11 cellular contexts compared by ENCODE assay signal in genomic region chr17:41928693-41929251, GRCh38. TPM values are rescaled to one million over a fixed set of nuclear protein-coding genes. Genes with fewer than 3 reads are reported as not detected.
DNase-seq lines count a peak whose midpoint lies in the region; ATAC-seq and TF ChIP-seq lines count a peak whose summit lies in the region.
"Had no signal": no experiment of that assay in that cellular context is flagged by ENCODE, and none has a peak within 500 bp of the region (broad histone marks: within the 10 kb centered on the region; RNA-seq: fewer than 3 reads in every experiment).

No MANE protein-coding gene starts in this region.

- no TSS peak for BruUV-seq in PC-9 (replicated peaks; lab: Mats Ljungman, UMichigan)

- CTCF ChIA-PET in PC-9 (lab: Charles Lee): no interaction called here

- H3K4me2 ChIP-seq in PC-9: peak overlapping the region; percentile 87

- peaks cover 27% of the 10 kb centered on the region for H3K4me1 ChIP-seq in PC-9 (replicated peaks; ENCODE audit: insufficient read depth)

- H3K27me3 ChIP-seq in PC-9 (ENCODE audit: insufficient read depth, low read depth): no peaks in the 10 kb centered on the region

- no peak overlapping the region for H3K4me3 ChIP-seq in PC-9
- H3K4me3 ChIP-seq: skin epidermis had no signal

- no peaks in the 10 kb centered on the region for H3K36me3 Mint-ChIP-seq in natural killer cell treated with Interleukin-12 subunit alpha and Interleukin-12 subunit beta and Interleukin-15 and Interleukin-18, amount 100 ng/mL, for 72 hours
- H3K36me3 Mint-ChIP-seq in natural killer cell: no peaks in the 10 kb centered on the region
- peaks cover 11% of the 10 kb centered on the region for H3K36me3 Mint-ChIP-seq in effector memory CD8-positive, alpha-beta T cell (ENCODE audit: insufficient read depth)
- H3K36me3 Mint-ChIP-seq in type B pancreatic cell: no peaks in the 10 kb centered on the region

- H3K79me2 ChIP-seq in PC-9 (ENCODE audit: low read depth): no peaks in the 10 kb centered on the region

- peaks cover 9% of the 10 kb centered on the region; the same call in 1 of the 2 replicates for H3F3A ChIP-seq in PC-9 (ENCODE audit: insufficient read depth, low read depth)

- no peaks in the 10 kb centered on the region for H4K20me1 ChIP-seq in PC-9 (ENCODE audit: insufficient read depth)

- H3K36me3 ChIP-seq in PC-9 (ENCODE audit: low read depth): no peaks in the 10 kb centered on the region

- H3K27me3 Mint-ChIP-seq in natural killer cell treated with Interleukin-12 subunit alpha and Interleukin-12 subunit beta and Interleukin-15 and Interleukin-18, amount 100 ng/mL, for 72 hours: no peaks in the 10 kb centered on the region
- H3K27me3 Mint-ChIP-seq in natural killer cell (ENCODE audit: low read depth in 2 of 2): no peaks in the 10 kb centered on the region
- no peaks in the 10 kb centered on the region for H3K27me3 Mint-ChIP-seq in effector memory CD8-positive, alpha-beta T cell
- H3K27me3 Mint-ChIP-seq in type B pancreatic cell: no peaks in the 10 kb centered on the region

- H3K4me1 Mint-ChIP-seq in natural killer cell treated with Interleukin-12 subunit alpha and Interleukin-12 subunit beta and Interleukin-15 and Interleukin-18, amount 100 ng/mL, for 72 hours (ENCODE audit: low read depth in 2 of 2): peaks cover 19 to 27% of the 10 kb centered on the region in 2 donors
- H3K4me1 Mint-ChIP-seq in natural killer cell: peaks cover 18 to 24% of the 10 kb centered on the region in 2 donors
- H3K4me1 Mint-ChIP-seq in effector memory CD8-positive, alpha-beta T cell (ENCODE audit: low read depth in 2 of 2): peaks cover 12 to 18% of the 10 kb centered on the region in 2 donors
- peaks cover 16% of the 10 kb centered on the region for H3K4me1 Mint-ChIP-seq in type B pancreatic cell (ENCODE audit: unreplicated experiment)

- H3K27ac Mint-ChIP-seq in natural killer cell treated with Interleukin-12 subunit alpha and Interleukin-12 subunit beta and Interleukin-15 and Interleukin-18, amount 100 ng/mL, for 72 hours: peak overlapping the region; percentile 81 to 96
- H3K27ac Mint-ChIP-seq in natural killer cell: peak overlapping the region in 1 of 2 donors; percentile 97
- peak overlapping the region; percentile 91 to 93 for H3K27ac Mint-ChIP-seq in effector memory CD8-positive, alpha-beta T cell
- peak overlapping the region; percentile 96 for H3K27ac Mint-ChIP-seq in type B pancreatic cell

- no peak for ATAC-seq in natural killer cell treated with Interleukin-12 subunit alpha and Interleukin-12 subunit beta and Interleukin-15 and Interleukin-18, amount 100 ng/mL, for 72 hours
- ATAC-seq in natural killer cell (no peak), GM21529 (IDR thresholded peaks at IDR 0.05; ENCODE audit: unreplicated experiment) (no peak)
- ATAC-seq in effector memory CD8-positive, alpha-beta T cell (replicated peaks): no peak

- TF ChIP-seq CTCF in natural killer cell (IDR thresholded peaks at IDR 0.05) (no peak), PC-9 (conservative IDR thresholded peaks at IDR 0.05) (no peak), type B pancreatic cell (conservative IDR thresholded peaks at IDR 0.05) (no peak)

- POLR2A ChIA-PET in PC-9 (lab: Charles Lee; ENCODE audit: unreplicated experiment): interaction anchor here (0.6 kb wide), 1 partner anchor 11 kb away, joined by 5 read pairs; no protein-coding TSS in a partner anchor

- H3K9me2 ChIP-seq in PC-9 (ENCODE audit: insufficient read depth): no peaks in the 10 kb centered on the region

- peak overlapping the region; percentile 90 for H3K4me3 Mint-ChIP-seq in natural killer cell treated with Interleukin-12 subunit alpha and Interleukin-12 subunit beta and Interleukin-15 and Interleukin-18, amount 100 ng/mL, for 72 hours
- H3K4me3 Mint-ChIP-seq in natural killer cell: no peak overlapping the region
- peak overlapping the region in 1 of 2 donors; percentile 89 for H3K4me3 Mint-ChIP-seq in effector memory CD8-positive, alpha-beta T cell
- peak overlapping the region; percentile 97 for H3K4me3 Mint-ChIP-seq in type B pancreatic cell

- no peaks in the 10 kb centered on the region for H3K9me3 ChIP-seq in PC-9 (ENCODE audit: insufficient read depth, low read depth)

- H2AFZ ChIP-seq in PC-9: peak overlapping the region; percentile 88; the same call in 1 of the 2 replicates

- no peak overlapping the region for H3K27ac ChIP-seq in PC-9

- intact Hi-C loops in natural killer cell (cut with micrococcal nuclease): no loop called here
- intact Hi-C loops in PC-9 (cut with micrococcal nuclease; ENCODE audit: unreplicated experiment): no loop called here

- no peaks in the 10 kb centered on the region for H3K9me3 Mint-ChIP-seq in natural killer cell treated with Interleukin-12 subunit alpha and Interleukin-12 subunit beta and Interleukin-15 and Interleukin-18, amount 100 ng/mL, for 72 hours
- H3K9me3 Mint-ChIP-seq in natural killer cell (no peaks in the 10 kb centered on the region), type B pancreatic cell (no peaks in the 10 kb centered on the region)
- no peaks in the 10 kb centered on the region for H3K9me3 Mint-ChIP-seq in effector memory CD8-positive, alpha-beta T cell

- no peak for DNase-seq in natural killer cell treated with Interleukin-12 subunit alpha and Interleukin-12 subunit beta and Interleukin-15 and Interleukin-18, amount 100 ng/mL, for 72 hours (ENCODE audit: low spot score)
- DNase-seq in natural killer cell (no peak), PC-9 (no peak), type B pancreatic cell (ENCODE audit: extremely low spot score, unreplicated experiment) (no peak), DMS79 (lab: John Stamatoyannopoulos, UW) (no peak), amygdala (lab: John Stamatoyannopoulos, UW) (no peak)
- no peak for DNase-seq in effector memory CD8-positive, alpha-beta T cell
- DNase-seq: C1 segment of cervical spinal cord, NCI-H2029 treated with DMSO at 0.1 percent for 48 hours had no signal

RNA-seq across cellular contexts. Expression of gene ODAD4, which starts 1.6 kb away (rescaled TPM):
- total RNA-seq in natural killer cell treated with Interleukin-12 subunit alpha and Interleukin-12 subunit beta and Interleukin-15 and Interleukin-18, amount 100 ng/mL, for 72 hours: 1 to 10 TPM in 1 of 2 donors, under 1 TPM in 1; 0.12 to 1.0 TPM
- total RNA-seq in natural killer cell (1 to 10 TPM in 1 of 3 donors, under 1 TPM in 2; 0.70 to 2.9 (median 0.95) TPM), PC-9 (2021) (3.0 and 4.0 TPM in 2 replicates), type B pancreatic cell (ENCODE audit: low replicate concordance) (1.9 and 4.5 TPM in 2 replicates)

RNA-seq across cellular contexts. Expression of gene ACLY, which starts 10.0 kb away (rescaled TPM):
- 100 to 1,000 TPM; 200 to 243 TPM for total RNA-seq in natural killer cell treated with Interleukin-12 subunit alpha and Interleukin-12 subunit beta and Interleukin-15 and Interleukin-18, amount 100 ng/mL, for 72 hours
- total RNA-seq in natural killer cell (100 to 1,000 TPM in 2 of 3 donors, 10 to 100 TPM in 1; 86.5 to 106 (median 106) TPM), PC-9 (2021) (106 and 184 TPM in 2 replicates), type B pancreatic cell (ENCODE audit: low replicate concordance) (160 and 161 TPM in 2 replicates)

RNA-seq across cellular contexts. Expression of gene CNP, which starts 37.8 kb away (rescaled TPM):
- 10 to 100 TPM; 55.6 to 81.9 TPM for total RNA-seq in natural killer cell treated with Interleukin-12 subunit alpha and Interleukin-12 subunit beta and Interleukin-15 and Interleukin-18, amount 100 ng/mL, for 72 hours
- total RNA-seq in natural killer cell (10 to 100 TPM; 32.4 to 44.8 (median 38.2) TPM), PC-9 (2021) (60.6 and 64.7 TPM in 2 replicates), type B pancreatic cell (ENCODE audit: low replicate concordance) (60.0 and 84.3 TPM in 2 replicates)
